In the genomic region with DNA sequence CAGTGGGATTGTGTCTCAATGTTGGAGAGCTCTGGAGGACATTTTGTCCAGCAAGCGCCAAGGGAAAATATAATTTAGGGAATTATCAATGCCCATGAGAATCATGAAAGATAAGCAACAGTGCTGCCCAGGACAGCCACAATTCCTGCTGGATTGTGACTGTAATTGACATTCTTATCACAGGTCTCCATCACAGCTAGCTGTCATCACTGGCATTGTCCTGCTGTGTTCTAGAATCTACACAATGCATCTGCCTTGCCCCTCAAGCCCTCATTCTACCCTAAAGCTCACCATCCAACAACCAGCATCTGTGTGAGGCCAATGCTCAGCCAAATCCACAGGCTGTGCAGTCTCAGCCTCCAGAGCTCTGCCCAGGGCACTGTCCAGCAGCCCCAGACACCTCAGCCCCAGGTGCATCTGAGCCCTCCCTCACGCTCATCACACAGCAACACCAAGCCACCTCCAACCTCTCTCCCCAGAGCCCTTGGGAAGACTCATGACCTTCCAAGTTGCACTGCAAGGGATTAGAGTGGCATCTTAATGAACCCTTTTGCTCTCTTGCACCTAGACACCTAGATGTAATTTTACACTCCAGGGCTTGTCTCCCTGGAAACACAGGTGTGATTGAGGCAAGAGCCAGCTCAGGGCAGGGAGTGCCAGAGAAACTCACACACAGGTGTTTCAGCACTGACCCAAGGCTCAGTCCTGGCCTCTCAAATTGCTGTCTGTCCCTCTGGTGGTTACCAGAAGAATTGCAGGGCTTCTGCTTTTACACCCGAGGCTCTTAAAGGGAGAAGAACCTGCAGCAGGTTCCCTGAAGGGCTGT, we compare ENCODE assay signal across 8 cellular contexts.
DNase-seq lines count a peak whose midpoint lies in the region; ATAC-seq and TF ChIP-seq lines count a peak whose summit lies in the region.

No MANE protein-coding gene starts in this region.

- no peaks in the 10 kb centered on the region for H3K79me2 ChIP-seq in osteoblast (ENCODE audit: insufficient read depth, low read length)

- H3K9me3 ChIP-seq in osteoblast (ENCODE audit: low read depth, low read length): no peaks in the 10 kb centered on the region

- H3K36me3 ChIP-seq in osteoblast (ENCODE audit: insufficient read depth, low read length): no peaks in the 10 kb centered on the region

- POLR2A ChIA-PET in activated CD4-positive, alpha-beta memory T cell treated with anti-CD3 and anti-CD28 coated beads for 36 hours (lab: Charles Lee): no interaction called here

- peak; percentile 10 for DNase-seq in stimulated activated CD4-positive, alpha-beta T cell treated with anti-CD3 and anti-CD28 coated beads, Interleukin-12 subunit alpha, Interleukin-12 subunit beta, amount 100 ng/mL, for 4 hours
- no peak for DNase-seq in stimulated activated CD4-positive, alpha-beta T cell treated with anti-CD3 and anti-CD28 coated beads, Interleukin-4, amount 100 ng/mL, for 4 hours
- DNase-seq in NCI-H2227 (lab: John Stamatoyannopoulos, UW; ENCODE audit: unreplicated experiment) (peak; percentile 84), foreskin keratinocyte (peak; percentile 22 to 49), osteoblast (ENCODE audit: insufficient read length, low spot score, missing footprints) (peak; percentile 93), OCI-M2 (lab: John Stamatoyannopoulos, UW; ENCODE audit: unreplicated experiment) (no peak)
- DNase-seq in activated CD4-positive, alpha-beta memory T cell treated with anti-CD3 and anti-CD28 coated beads for 36 hours: peak; percentile 26

- no peak overlapping the region for H3K27ac ChIP-seq in foreskin keratinocyte
- H3K27ac ChIP-seq in osteoblast (ENCODE audit: low read depth, low read length): no peak overlapping the region

- TF ChIP-seq CTCF in foreskin keratinocyte (conservative IDR thresholded peaks at IDR 0.05) (peak; percentile 70), osteoblast (IDR thresholded peaks at IDR 0.05; ENCODE audit: extremely low read depth, low read depth, low read length) (peak; percentile 81)

- no peak overlapping the region for H3K27ac Mint-ChIP-seq in activated CD4-positive, alpha-beta memory T cell treated with anti-CD3 and anti-CD28 coated beads for 36 hours

- H3K36me3 Mint-ChIP-seq in activated CD4-positive, alpha-beta memory T cell treated with anti-CD3 and anti-CD28 coated beads for 36 hours: no peaks in the 10 kb centered on the region

- intact Hi-C loops in activated CD4-positive, alpha-beta memory T cell treated with anti-CD3 and anti-CD28 coated beads for 36 hours (cut with micrococcal nuclease): no loop called here

- H3K4me1 ChIP-seq in foreskin keratinocyte: no peaks in the 10 kb centered on the region
- H3K4me1 ChIP-seq in osteoblast (ENCODE audit: insufficient read depth, low read length): no peaks in the 10 kb centered on the region

- no peaks in the 10 kb centered on the region for H4K20me1 ChIP-seq in osteoblast (ENCODE audit: insufficient read depth, low read length)

- H3K4me3 ChIP-seq in osteoblast (ENCODE audit: insufficient read depth, low read length): no peak overlapping the region

- no peaks in the 10 kb centered on the region for H3K4me1 Mint-ChIP-seq in activated CD4-positive, alpha-beta memory T cell treated with anti-CD3 and anti-CD28 coated beads for 36 hours (ENCODE audit: low read depth)

- CTCF ChIA-PET in activated CD4-positive, alpha-beta memory T cell treated with anti-CD3 and anti-CD28 coated beads for 36 hours (lab: Charles Lee): interaction anchor here (0.7 to 1.3 kb wide), 4 partner anchors 14 to 80 kb away, joined by 3 read pairs; no protein-coding TSS in a partner anchor

- H3K4me3 Mint-ChIP-seq in activated CD4-positive, alpha-beta memory T cell treated with anti-CD3 and anti-CD28 coated beads for 36 hours: no peak overlapping the region

- H3K27me3 Mint-ChIP-seq in activated CD4-positive, alpha-beta memory T cell treated with anti-CD3 and anti-CD28 coated beads for 36 hours: peaks cover 58% of the 10 kb centered on the region

- H2AFZ ChIP-seq in osteoblast (ENCODE audit: low read length): no peak overlapping the region

- no peak overlapping the region for H3K4me2 ChIP-seq in osteoblast (ENCODE audit: insufficient read depth, low read length)

- H3K9me3 Mint-ChIP-seq in activated CD4-positive, alpha-beta memory T cell treated with anti-CD3 and anti-CD28 coated beads for 36 hours: no peaks in the 10 kb centered on the region

- peak; percentile 63 for ATAC-seq in HG02870 (IDR thresholded peaks at IDR 0.05; ENCODE audit: unreplicated experiment)
- peak; percentile 81 for ATAC-seq in foreskin keratinocyte

- H3K27me3 ChIP-seq in foreskin keratinocyte (peaks cover 8% of the 10 kb centered on the region), osteoblast (ENCODE audit: insufficient read depth, low read length) (no peaks in the 10 kb centered on the region)

Comparison
In these comparisons a context has a peak if more than half of its experiments do, and no peak if none do; other contexts are left out.
1. DNase-seq: peak in stimulated activated CD4-positive, alpha-beta T cell treated with anti-CD3 and anti-CD28 coated beads, Interleukin-12 subunit alpha, Interleukin-12 subunit beta, amount 100 ng/mL, for 4 hours (single experiment), NCI-H2227 (single experiment), activated CD4-positive, alpha-beta memory T cell treated with anti-CD3 and anti-CD28 coated beads for 36 hours (single experiment), foreskin keratinocyte (2 of 2) and osteoblast (single experiment); none in stimulated activated CD4-positive, alpha-beta T cell treated with anti-CD3 and anti-CD28 coated beads, Interleukin-4, amount 100 ng/mL, for 4 hours (0 of 2) and OCI-M2 (single experiment).